In the genomic region with DNA sequence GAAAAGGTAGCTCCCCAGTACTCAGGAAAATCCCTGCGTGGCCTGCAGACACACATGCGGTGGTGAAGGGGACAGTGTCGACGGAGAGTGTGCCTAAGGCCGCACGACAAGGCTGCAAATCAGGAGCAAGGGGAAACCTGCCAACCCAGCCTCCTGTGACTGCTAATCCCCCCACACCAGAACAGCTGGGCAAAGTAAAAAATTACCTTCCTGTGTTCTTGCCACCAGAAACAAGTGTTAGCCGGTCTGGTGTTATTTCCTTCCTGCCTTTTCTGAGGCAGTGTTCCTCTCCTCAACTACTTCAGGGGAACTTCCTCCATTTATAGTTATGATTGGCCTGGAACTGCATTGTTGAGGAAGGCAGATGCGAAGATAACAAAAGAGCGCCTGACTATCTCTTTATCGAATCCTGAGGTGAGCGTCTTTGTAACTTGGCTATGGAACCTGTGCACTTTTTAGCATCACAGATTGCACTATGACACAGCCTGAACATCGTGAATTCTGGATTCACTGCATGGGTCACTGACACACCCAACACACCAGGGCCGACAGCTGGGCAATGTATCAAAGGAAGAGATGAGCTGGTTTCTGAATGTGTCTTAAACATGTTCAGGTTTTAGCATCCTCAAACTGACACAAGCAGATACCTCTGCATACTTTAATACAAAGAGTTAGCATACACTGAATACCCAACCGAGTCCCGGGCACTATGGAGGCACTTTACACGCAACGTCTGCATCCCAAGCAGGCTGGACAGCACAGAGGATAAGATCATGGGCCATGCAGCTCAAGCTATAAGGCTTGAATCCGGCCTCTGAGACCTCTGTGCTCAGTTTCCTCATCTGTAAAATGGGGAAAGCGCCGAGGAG, we compare ENCODE assay signal across 11 cellular contexts. TPM values are rescaled to one million over a fixed set of nuclear protein-coding genes. Genes with fewer than 3 reads are reported as not detected.
DNase-seq lines count a peak whose midpoint lies in the region; ATAC-seq and TF ChIP-seq lines count a peak whose summit lies in the region.
"Had no signal": no experiment of that assay in that cellular context is flagged by ENCODE, and none has a peak within 500 bp of the region (broad histone marks: within the 10 kb centered on the region; RNA-seq: fewer than 3 reads in every experiment).

No MANE protein-coding gene starts in this region.

- H3K4me3 ChIP-seq in Panc1 (ENCODE audit: low read depth in 2 of 2, low read length in 2 of 2) (no peak overlapping the region), right cardiac atrium (ENCODE audit: low read length) (no peak overlapping the region)

- H3K27ac ChIP-seq in Panc1 (ENCODE audit: low read length) (no peak overlapping the region), right cardiac atrium (ENCODE audit: low read length) (no peak overlapping the region)

- no peaks in the 10 kb centered on the region for H3K9me3 ChIP-seq in Panc1 (ENCODE audit: control insufficient read depth, insufficient read depth, low read depth, low read length)
- no peaks in the 10 kb centered on the region for H3K9me3 ChIP-seq in right cardiac atrium (ENCODE audit: control insufficient read depth, low read length)

- H3K27me3 ChIP-seq in Panc1 (ENCODE audit: control insufficient read depth, insufficient read depth, low read length) (no peaks in the 10 kb centered on the region), right cardiac atrium (ENCODE audit: control insufficient read depth, insufficient read depth) (no peaks in the 10 kb centered on the region)

- DNase-seq in Panc1 (ENCODE audit: low read depth, low spot score) (no peak), midbrain (lab: John Stamatoyannopoulos, UW) (peak; percentile 3), right cardiac atrium (no peak)
- DNase-seq: GOT3, NCI-H510A, T-helper 9 cell had no signal

- peaks cover 24% of the 10 kb centered on the region for H3K36me3 ChIP-seq in Panc1 (ENCODE audit: control insufficient read depth, insufficient read depth, low read length)

- intact Hi-C loops in Panc1 (cut with micrococcal nuclease; ENCODE audit: unreplicated experiment) (no loop called here), right cardiac atrium (cut with DNase I) (no loop called here)

- CTCF ChIA-PET in Panc1 (lab: Charles Lee): no interaction called here

- WGBS in right cardiac atrium: 60% methylated on average over 20 of the region's 20 CpGs

- peak; percentile 46 for ATAC-seq in GM18511 (IDR thresholded peaks at IDR 0.05; ENCODE audit: unreplicated experiment)
- peak; percentile 20 for ATAC-seq in GM21529 (IDR thresholded peaks at IDR 0.05; ENCODE audit: unreplicated experiment)
- no peak for ATAC-seq in Panc1
- ATAC-seq in GM21515 (IDR thresholded peaks at IDR 0.05; ENCODE audit: unreplicated experiment): no peak
- no peak for ATAC-seq in HG03469 (IDR thresholded peaks at IDR 0.05; ENCODE audit: unreplicated experiment)
- ATAC-seq in right cardiac atrium: no peak
- ATAC-seq in HG03095 (IDR thresholded peaks at IDR 0.05; ENCODE audit: unreplicated experiment): no peak

- H3K4me1 ChIP-seq in Panc1 (ENCODE audit: control insufficient read depth, insufficient read depth, low read length) (no peaks in the 10 kb centered on the region), right cardiac atrium (ENCODE audit: control insufficient read depth, insufficient read depth, low read length) (peaks cover 3% of the 10 kb centered on the region)

- in situ Hi-C loops in Panc1 (cut with HindIII; ENCODE audit: low pct_unique_long_range_greater_than_20kb, low sequenced_read_pairs): no loop called here

- no peak for TF ChIP-seq CTCF in Panc1 (IDR thresholded peaks at IDR 0.05)

- TSS peak; percentile 31 for BruUV-seq in Panc1 (replicated peaks; lab: Mats Ljungman, UMichigan)

- POLR2A ChIA-PET in Panc1 (lab: Charles Lee): no interaction called here

RNA-seq across cellular contexts. Expression of a gene that starts 28.9 kb away (rescaled TPM):
- 29.1 TPM for total RNA-seq in Panc1 (2021; ENCODE audit: unreplicated experiment)
- polyA plus RNA-seq in Panc1 (2012; ENCODE audit: insufficient read length): 23.2 TPM
- total RNA-seq in right cardiac atrium: 10 to 100 TPM; 13.7 to 17.3 (median 16.2) TPM
- polyA plus RNA-seq in right cardiac atrium: 15.8 TPM

RNA-seq across cellular contexts. Expression of a gene that starts 58.4 kb away (rescaled TPM):
- total RNA-seq in Panc1 (2021; ENCODE audit: unreplicated experiment): not detected
- not detected for polyA plus RNA-seq in Panc1 (2012; ENCODE audit: insufficient read length)
- under 1 TPM in 3 of 4 donors, not detected in 1; 0.34 to 0.44 (median 0.42) TPM for total RNA-seq in right cardiac atrium
- polyA plus RNA-seq in right cardiac atrium: 0.07 TPM

Comparison
In these comparisons a context has a peak if more than half of its experiments do, and no peak if none do; other contexts are left out.
1. ATAC-seq: peak in GM18511 (single experiment) and GM21529 (single experiment); none in Panc1 (single experiment), GM21515 (single experiment), HG03469 (single experiment), right cardiac atrium (0 of 2) and HG03095 (single experiment).